Comparison of ENCODE assay signal across 32 cellular contexts in the genomic region with DNA sequence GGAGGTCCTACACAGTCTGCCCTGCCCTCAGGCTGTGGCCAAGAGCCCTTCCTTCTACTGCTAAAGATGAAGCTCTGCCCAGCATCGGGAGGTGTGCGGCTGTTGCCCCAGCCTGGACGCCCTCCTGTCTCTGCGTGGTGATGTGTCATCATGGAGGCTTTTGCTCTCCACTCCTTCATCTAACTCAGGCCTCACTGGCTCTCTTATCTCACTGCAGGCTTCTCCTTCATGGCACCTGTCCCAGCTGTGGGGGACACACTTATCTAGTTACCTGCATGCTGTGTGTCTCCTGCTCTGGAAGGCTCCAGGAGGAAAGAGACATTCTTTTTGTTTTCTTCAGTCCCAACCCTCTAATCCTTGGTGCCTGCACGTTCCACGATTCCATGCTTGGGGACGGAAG.
"Had no signal": no experiment of that assay in that cellular context is flagged by ENCODE, and none has a peak within 500 bp of the region (broad histone marks: within the 10 kb centered on the region; RNA-seq: fewer than 3 reads in every experiment).

No MANE protein-coding gene starts in this region.

- H3K36me3 Mint-ChIP-seq: activated naive CD4-positive, alpha-beta T cell treated with anti-CD3 and anti-CD28 coated beads, Interleukin-2, amount 50 U/mL, for 72 hours had no signal

- H3K27ac ChIP-seq: adrenal gland, body of pancreas, SJSA1 had no signal

- H3K27ac Mint-ChIP-seq: activated CD4-positive, alpha-beta T cell treated with anti-CD3 and anti-CD28 coated beads, Interleukin-2, amount 10 ng/mL, durations not matched to agents 24 days and 14 days; activated CD8-positive, alpha-beta T cell treated with anti-CD3 and anti-CD28 coated beads for 36 hours; activated T-cell treated with anti-CD3 and anti-CD28 coated beads, Interleukin-2, amount 50 U/mL, for 72 hours; activated T-helper 17 cell treated with anti-CD3 and anti-CD28 coated beads, Interleukin-2, amount 50 U/mL, for 72 hours; T-helper 1 cell treated with Interleukin-12 subunit alpha and Interleukin-12 subunit beta and Interleukin-4 antibody, amounts not matched to agents 30 μg/mL and 1 μg/mL, for 36 hours; T-helper 2 cell treated with Interferon-gamma antibody and Interleukin-4, amounts not matched to agents 5 μg/mL and 100 μg/mL, for 36 hours had no signal

- H3K27me3 ChIP-seq: adrenal gland, body of pancreas, MG63, SJSA1 had no signal

- DNase-seq: activated CD4-positive, alpha-beta T cell treated with anti-CD3 and anti-CD28 coated beads, Interleukin-2, amount 10 ng/mL, durations not matched to agents 24 days and 14 days; activated CD4-positive, alpha-beta T cell treated with anti-CD3 and anti-CD28 coated beads, Interleukin-2, amount 50 U/mL, for 4 hours; activated CD8-positive, alpha-beta T cell treated with anti-CD3 and anti-CD28 coated beads for 36 hours; activated effector memory CD4-positive, alpha-beta T cell treated with anti-CD3 and anti-CD28 coated beads, Interleukin-2, amount 50 U/mL, for 16 hours; activated naive CD4-positive, alpha-beta T cell; activated T-cell treated with anti-CD3 and anti-CD28 coated beads, Interleukin-2, amount 50 U/mL, for 1 hour; activated T-cell treated with anti-CD3 and anti-CD28 coated beads, Interleukin-2, amount 50 U/mL, for 72 hours; adrenal gland; body of pancreas; caudate nucleus; Kasumi-1; MG63; NCI-H1048; NCI-H1105 treated with DMSO at 0.1 percent for 48 hours; NCI-H1436; NCI-H1694; NCI-H1930; NCI-H2081 treated with DMSO at 0.1 percent for 48 hours; NCI-H226; NCI-H446 treated with DMSO at 0.1 percent for 48 hours; NCI-H524; SHP77 treated with DMSO at 0.1 percent for 48 hours; SK-N-SH had no signal

- ATAC-seq: activated CD8-positive, alpha-beta T cell treated with anti-CD3 and anti-CD28 coated beads for 36 hours; activated naive CD4-positive, alpha-beta T cell treated with anti-CD3 and anti-CD28 coated beads, Interleukin-2, amount 50 U/mL, for 72 hours; activated T-cell treated with anti-CD3 and anti-CD28 coated beads, Interleukin-2, amount 50 U/mL, for 72 hours; activated T-helper 17 cell treated with anti-CD3 and anti-CD28 coated beads, Interleukin-2, amount 50 U/mL, for 72 hours; body of pancreas; Panc1 had no signal

- H3K9me3 ChIP-seq: adrenal gland, body of pancreas, MG63, SJSA1, SK-N-SH had no signal

- H3K4me1 Mint-ChIP-seq: activated CD4-positive, alpha-beta T cell treated with anti-CD3 and anti-CD28 coated beads, Interleukin-2, amount 10 ng/mL, durations not matched to agents 24 days and 14 days; activated T-helper 17 cell treated with anti-CD3 and anti-CD28 coated beads, Interleukin-2, amount 50 U/mL, for 72 hours had no signal

- FAIRE-seq: astrocyte, bronchial epithelial cell, TTC549 had no signal

- H3K9me3 Mint-ChIP-seq: activated CD4-positive, alpha-beta T cell treated with anti-CD3 and anti-CD28 coated beads, Interleukin-2, amount 10 ng/mL, durations not matched to agents 24 days and 14 days; activated CD8-positive, alpha-beta T cell treated with anti-CD3 and anti-CD28 coated beads for 36 hours; activated naive CD4-positive, alpha-beta T cell treated with anti-CD3 and anti-CD28 coated beads, Interleukin-2, amount 50 U/mL, for 72 hours; activated T-cell treated with anti-CD3 and anti-CD28 coated beads, Interleukin-2, amount 50 U/mL, for 72 hours; activated T-helper 17 cell treated with anti-CD3 and anti-CD28 coated beads, Interleukin-2, amount 50 U/mL, for 72 hours; T-helper 1 cell treated with Interleukin-12 subunit alpha and Interleukin-12 subunit beta and Interleukin-4 antibody, amounts not matched to agents 30 μg/mL and 1 μg/mL, for 36 hours; T-helper 2 cell treated with Interferon-gamma antibody and Interleukin-4, amounts not matched to agents 5 μg/mL and 100 μg/mL, for 36 hours had no signal

- H3K27me3 Mint-ChIP-seq: activated CD8-positive, alpha-beta T cell treated with anti-CD3 and anti-CD28 coated beads for 36 hours had no signal

- H3K9ac ChIP-seq: SK-N-SH had no signal

- H3K4me3 Mint-ChIP-seq: activated CD4-positive, alpha-beta T cell treated with anti-CD3 and anti-CD28 coated beads, Interleukin-2, amount 10 ng/mL, durations not matched to agents 24 days and 14 days; activated CD8-positive, alpha-beta T cell treated with anti-CD3 and anti-CD28 coated beads for 36 hours; activated T-cell treated with anti-CD3 and anti-CD28 coated beads, Interleukin-2, amount 50 U/mL, for 72 hours; activated T-helper 17 cell treated with anti-CD3 and anti-CD28 coated beads, Interleukin-2, amount 50 U/mL, for 72 hours; T-helper 1 cell treated with Interleukin-12 subunit alpha and Interleukin-12 subunit beta and Interleukin-4 antibody, amounts not matched to agents 30 μg/mL and 1 μg/mL, for 36 hours; T-helper 2 cell treated with Interferon-gamma antibody and Interleukin-4, amounts not matched to agents 5 μg/mL and 100 μg/mL, for 36 hours had no signal

- H3K4me3 ChIP-seq: adrenal gland, body of pancreas, MG63, SJSA1 had no signal

- H3K36me3 ChIP-seq: adrenal gland, MG63, SJSA1 had no signal

- H3K4me2 ChIP-seq: SK-N-SH had no signal
